Comparison of ENCODE assay signal across 16 cellular contexts in genomic region chr5:31106742-31107546, GRCh38.
DNase-seq lines count a peak whose midpoint lies in the region; ATAC-seq lines count a peak whose summit lies in the region.
"Had no signal": no experiment of that assay in that cellular context is flagged by ENCODE, and none has a peak within 500 bp of the region (broad histone marks: within the 10 kb centered on the region; RNA-seq: fewer than 3 reads in every experiment).

No MANE protein-coding gene starts in this region.

- H3K9ac ChIP-seq in iPS-20b (ENCODE audit: low read depth, low read length) = 0 out of 2 replicates have a peak overlapping the region, but pooled peaks have one; percentile 13

- H3K36me3 ChIP-seq in iPS-20b (ENCODE audit: insufficient read depth, low read depth, low read length) = no peaks in the 10 kb centered on the region

- no peaks in the 10 kb centered on the region for H3K9me3 ChIP-seq in iPS-20b (ENCODE audit: insufficient read depth, low read depth, low read length)

- no peak overlapping the region for H3K27ac ChIP-seq in iPS-20b (ENCODE audit: low read length)
- H3K27ac ChIP-seq: skin epidermis had no signal

- H3K4me3 ChIP-seq in iPS-20b (ENCODE audit: low read length) = peak overlapping the region; percentile 44
- H3K4me3 ChIP-seq: skin epidermis had no signal

- peaks cover 27% of the 10 kb centered on the region for H3K4me1 ChIP-seq in iPS-20b (ENCODE audit: insufficient read depth, low read length)

- no peaks in the 10 kb centered on the region for H3K27me3 ChIP-seq in iPS-20b (ENCODE audit: insufficient read depth, low read length)

- peak; percentile 8 for DNase-seq in NCI-H1092 treated with DMSO at 0.1 percent for 48 hours (lab: John Stamatoyannopoulos, UW)
- no peak for DNase-seq in NCI-H1092 (lab: John Stamatoyannopoulos, UW)
- peak; percentile 58 for DNase-seq in amniotic epithelial cell (ENCODE audit: low read depth)
- no peak for DNase-seq in T-helper 9 cell
- DNase-seq: 8988T; activated CD4-positive, alpha-beta T cell treated with anti-CD3 and anti-CD28 coated beads, Interleukin-2, amount 50 U/mL, for 1 hour; activated naive CD4-positive, alpha-beta T cell treated with Interleukin-2 at 50 U/mL for 16 hours; dermis blood vessel endothelial cell; KG1; NCI-H510A had no signal

- ATAC-seq in HG02973 (IDR thresholded peaks at IDR 0.05; ENCODE audit: unreplicated experiment) (no peak), GM18498 (IDR thresholded peaks at IDR 0.05; ENCODE audit: unreplicated experiment) (no peak), GM21737 (IDR thresholded peaks at IDR 0.05; ENCODE audit: unreplicated experiment) (no peak)
- ATAC-seq: SK-N-SH treated with all-trans-retinoic acid at 6 μM for 48 hours had no signal

Comparison
In these comparisons a context has a peak if more than half of its experiments do, and no peak if none do; other contexts are left out.
1. DNase-seq: peak in NCI-H1092 treated with DMSO at 0.1 percent for 48 hours (single experiment) and amniotic epithelial cell (single experiment); none in NCI-H1092 (single experiment) and T-helper 9 cell (single experiment).